ENCODE assay signal across 2 cellular contexts in the genomic region with DNA sequence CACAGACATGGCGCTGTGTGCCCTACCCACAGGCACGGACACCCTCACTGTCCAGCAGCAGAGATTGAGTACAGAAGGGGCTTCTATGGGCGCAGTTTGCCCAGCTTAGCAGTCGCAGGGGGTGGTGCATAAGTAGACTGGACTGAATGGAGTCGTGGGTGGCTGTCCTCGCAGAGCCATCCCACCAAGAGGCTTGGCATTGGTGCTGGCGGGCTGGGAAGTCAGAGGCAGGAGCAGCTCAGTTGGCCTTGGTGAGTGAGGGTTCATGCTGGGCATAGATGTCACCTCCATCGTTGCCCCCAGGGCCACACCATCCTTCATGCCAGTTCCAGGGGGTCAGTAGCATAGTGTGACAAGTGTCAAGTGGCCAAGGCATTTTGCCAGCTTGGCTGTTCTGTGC.
TF ChIP-seq lines count a peak whose summit lies in the region.

No MANE protein-coding gene starts in this region.

TF ChIP-seq in H1, 55 proteins besides CTCF, POLR2A, EP300 and RAD21:
- TF ChIP-seq KDM4A (IDR thresholded peaks at IDR 0.05; ENCODE audit: low read depth, low read length, severe bottlenecking) (no peak), SIN3A (conservative IDR thresholded peaks at IDR 0.05 in 1 of 2, IDR thresholded peaks at IDR 0.05 in 1 of 2; ENCODE audit: low read depth in 1 of 2, low read length in 2 of 2) (no peak), KDM5A (IDR thresholded peaks at IDR 0.05; ENCODE audit: low read length) (no peak), MAFK (IDR thresholded peaks at IDR 0.05; ENCODE audit: low read depth, low read length) (no peak), USF2 (IDR thresholded peaks at IDR 0.05; ENCODE audit: low read length) (no peak), SP2 (IDR thresholded peaks at IDR 0.05; ENCODE audit: low read length) (no peak), SRF (IDR thresholded peaks at IDR 0.05; ENCODE audit: low read depth, low read length) (no peak), NRF1 (IDR thresholded peaks at IDR 0.05; ENCODE audit: low read depth, low read length) (no peak), GTF2F1 (IDR thresholded peaks at IDR 0.05; ENCODE audit: borderline replicate concordance, low read depth, low read length) (no peak), YY1 (IDR thresholded peaks at IDR 0.05; ENCODE audit: low read depth, low read length) (no peak), GABPA (IDR thresholded peaks at IDR 0.05; ENCODE audit: borderline replicate concordance, insufficient read depth, low read length) (no peak), TEAD4 (IDR thresholded peaks at IDR 0.05; ENCODE audit: low read depth, low read length) (no peak), CHD1 (IDR thresholded peaks at IDR 0.05; ENCODE audit: low read depth, low read length) (no peak)
- TF ChIP-seq, protein P1, sequence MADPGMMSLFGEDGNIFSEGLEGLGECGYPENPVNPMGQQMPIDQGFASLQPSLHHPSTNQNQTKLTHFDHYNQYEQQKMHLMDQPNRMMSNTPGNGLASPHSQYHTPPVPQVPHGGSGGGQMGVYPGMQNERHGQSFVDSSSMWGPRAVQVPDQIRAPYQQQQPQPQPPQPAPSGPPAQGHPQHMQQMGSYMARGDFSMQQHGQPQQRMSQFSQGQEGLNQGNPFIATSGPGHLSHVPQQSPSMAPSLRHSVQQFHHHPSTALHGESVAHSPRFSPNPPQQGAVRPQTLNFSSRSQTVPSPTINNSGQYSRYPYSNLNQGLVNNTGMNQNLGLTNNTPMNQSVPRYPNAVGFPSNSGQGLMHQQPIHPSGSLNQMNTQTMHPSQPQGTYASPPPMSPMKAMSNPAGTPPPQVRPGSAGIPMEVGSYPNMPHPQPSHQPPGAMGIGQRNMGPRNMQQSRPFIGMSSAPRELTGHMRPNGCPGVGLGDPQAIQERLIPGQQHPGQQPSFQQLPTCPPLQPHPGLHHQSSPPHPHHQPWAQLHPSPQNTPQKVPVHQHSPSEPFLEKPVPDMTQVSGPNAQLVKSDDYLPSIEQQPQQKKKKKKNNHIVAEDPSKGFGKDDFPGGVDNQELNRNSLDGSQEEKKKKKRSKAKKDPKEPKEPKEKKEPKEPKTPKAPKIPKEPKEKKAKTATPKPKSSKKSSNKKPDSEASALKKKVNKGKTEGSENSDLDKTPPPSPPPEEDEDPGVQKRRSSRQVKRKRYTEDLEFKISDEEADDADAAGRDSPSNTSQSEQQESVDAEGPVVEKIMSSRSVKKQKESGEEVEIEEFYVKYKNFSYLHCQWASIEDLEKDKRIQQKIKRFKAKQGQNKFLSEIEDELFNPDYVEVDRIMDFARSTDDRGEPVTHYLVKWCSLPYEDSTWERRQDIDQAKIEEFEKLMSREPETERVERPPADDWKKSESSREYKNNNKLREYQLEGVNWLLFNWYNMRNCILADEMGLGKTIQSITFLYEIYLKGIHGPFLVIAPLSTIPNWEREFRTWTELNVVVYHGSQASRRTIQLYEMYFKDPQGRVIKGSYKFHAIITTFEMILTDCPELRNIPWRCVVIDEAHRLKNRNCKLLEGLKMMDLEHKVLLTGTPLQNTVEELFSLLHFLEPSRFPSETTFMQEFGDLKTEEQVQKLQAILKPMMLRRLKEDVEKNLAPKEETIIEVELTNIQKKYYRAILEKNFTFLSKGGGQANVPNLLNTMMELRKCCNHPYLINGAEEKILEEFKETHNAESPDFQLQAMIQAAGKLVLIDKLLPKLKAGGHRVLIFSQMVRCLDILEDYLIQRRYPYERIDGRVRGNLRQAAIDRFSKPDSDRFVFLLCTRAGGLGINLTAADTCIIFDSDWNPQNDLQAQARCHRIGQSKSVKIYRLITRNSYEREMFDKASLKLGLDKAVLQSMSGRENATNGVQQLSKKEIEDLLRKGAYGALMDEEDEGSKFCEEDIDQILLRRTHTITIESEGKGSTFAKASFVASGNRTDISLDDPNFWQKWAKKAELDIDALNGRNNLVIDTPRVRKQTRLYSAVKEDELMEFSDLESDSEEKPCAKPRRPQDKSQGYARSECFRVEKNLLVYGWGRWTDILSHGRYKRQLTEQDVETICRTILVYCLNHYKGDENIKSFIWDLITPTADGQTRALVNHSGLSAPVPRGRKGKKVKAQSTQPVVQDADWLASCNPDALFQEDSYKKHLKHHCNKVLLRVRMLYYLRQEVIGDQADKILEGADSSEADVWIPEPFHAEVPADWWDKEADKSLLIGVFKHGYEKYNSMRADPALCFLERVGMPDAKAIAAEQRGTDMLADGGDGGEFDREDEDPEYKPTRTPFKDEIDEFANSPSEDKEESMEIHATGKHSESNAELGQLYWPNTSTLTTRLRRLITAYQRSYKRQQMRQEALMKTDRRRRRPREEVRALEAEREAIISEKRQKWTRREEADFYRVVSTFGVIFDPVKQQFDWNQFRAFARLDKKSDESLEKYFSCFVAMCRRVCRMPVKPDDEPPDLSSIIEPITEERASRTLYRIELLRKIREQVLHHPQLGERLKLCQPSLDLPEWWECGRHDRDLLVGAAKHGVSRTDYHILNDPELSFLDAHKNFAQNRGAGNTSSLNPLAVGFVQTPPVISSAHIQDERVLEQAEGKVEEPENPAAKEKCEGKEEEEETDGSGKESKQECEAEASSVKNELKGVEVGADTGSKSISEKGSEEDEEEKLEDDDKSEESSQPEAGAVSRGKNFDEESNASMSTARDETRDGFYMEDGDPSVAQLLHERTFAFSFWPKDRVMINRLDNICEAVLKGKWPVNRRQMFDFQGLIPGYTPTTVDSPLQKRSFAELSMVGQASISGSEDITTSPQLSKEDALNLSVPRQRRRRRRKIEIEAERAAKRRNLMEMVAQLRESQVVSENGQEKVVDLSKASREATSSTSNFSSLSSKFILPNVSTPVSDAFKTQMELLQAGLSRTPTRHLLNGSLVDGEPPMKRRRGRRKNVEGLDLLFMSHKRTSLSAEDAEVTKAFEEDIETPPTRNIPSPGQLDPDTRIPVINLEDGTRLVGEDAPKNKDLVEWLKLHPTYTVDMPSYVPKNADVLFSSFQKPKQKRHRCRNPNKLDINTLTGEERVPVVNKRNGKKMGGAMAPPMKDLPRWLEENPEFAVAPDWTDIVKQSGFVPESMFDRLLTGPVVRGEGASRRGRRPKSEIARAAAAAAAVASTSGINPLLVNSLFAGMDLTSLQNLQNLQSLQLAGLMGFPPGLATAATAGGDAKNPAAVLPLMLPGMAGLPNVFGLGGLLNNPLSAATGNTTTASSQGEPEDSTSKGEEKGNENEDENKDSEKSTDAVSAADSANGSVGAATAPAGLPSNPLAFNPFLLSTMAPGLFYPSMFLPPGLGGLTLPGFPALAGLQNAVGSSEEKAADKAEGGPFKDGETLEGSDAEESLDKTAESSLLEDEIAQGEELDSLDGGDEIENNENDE (IDR thresholded peaks at IDR 0.05; ENCODE audit: insufficient replicate concordance, low read length) = no peak

TF ChIP-seq in GM23338, 12 proteins besides CTCF, POLR2A, EP300 and RAD21:
- TF ChIP-seq NANOG (IDR thresholded peaks at IDR 0.05; ENCODE audit: borderline replicate concordance) (no peak), EZH2 (IDR thresholded peaks at IDR 0.05; ENCODE audit: low read depth, unreplicated experiment) (no peak), POLR2AphosphoS5 (IDR thresholded peaks at IDR 0.05; ENCODE audit: low read depth) (no peak), JUNB (IDR thresholded peaks at IDR 0.05; ENCODE audit: unreplicated experiment) (no peak), CREB1 (CRISPR knock-in tag; IDR thresholded peaks at IDR 0.05; ENCODE audit: low read depth) (no peak), ZNF114 (CRISPR knock-in tag; IDR thresholded peaks at IDR 0.05) (no peak), REST (IDR thresholded peaks at IDR 0.05; ENCODE audit: unreplicated experiment) (no peak), EZH2phosphoT487 (IDR thresholded peaks at IDR 0.05; ENCODE audit: unreplicated experiment) (no peak), ZNF331 (CRISPR knock-in tag; IDR thresholded peaks at IDR 0.05; ENCODE audit: low read depth) (no peak), STAT1 (IDR thresholded peaks at IDR 0.05; ENCODE audit: unreplicated experiment) (no peak), ETS1 (IDR thresholded peaks at IDR 0.05) (no peak)
- TF ChIP-seq, protein P2, sequence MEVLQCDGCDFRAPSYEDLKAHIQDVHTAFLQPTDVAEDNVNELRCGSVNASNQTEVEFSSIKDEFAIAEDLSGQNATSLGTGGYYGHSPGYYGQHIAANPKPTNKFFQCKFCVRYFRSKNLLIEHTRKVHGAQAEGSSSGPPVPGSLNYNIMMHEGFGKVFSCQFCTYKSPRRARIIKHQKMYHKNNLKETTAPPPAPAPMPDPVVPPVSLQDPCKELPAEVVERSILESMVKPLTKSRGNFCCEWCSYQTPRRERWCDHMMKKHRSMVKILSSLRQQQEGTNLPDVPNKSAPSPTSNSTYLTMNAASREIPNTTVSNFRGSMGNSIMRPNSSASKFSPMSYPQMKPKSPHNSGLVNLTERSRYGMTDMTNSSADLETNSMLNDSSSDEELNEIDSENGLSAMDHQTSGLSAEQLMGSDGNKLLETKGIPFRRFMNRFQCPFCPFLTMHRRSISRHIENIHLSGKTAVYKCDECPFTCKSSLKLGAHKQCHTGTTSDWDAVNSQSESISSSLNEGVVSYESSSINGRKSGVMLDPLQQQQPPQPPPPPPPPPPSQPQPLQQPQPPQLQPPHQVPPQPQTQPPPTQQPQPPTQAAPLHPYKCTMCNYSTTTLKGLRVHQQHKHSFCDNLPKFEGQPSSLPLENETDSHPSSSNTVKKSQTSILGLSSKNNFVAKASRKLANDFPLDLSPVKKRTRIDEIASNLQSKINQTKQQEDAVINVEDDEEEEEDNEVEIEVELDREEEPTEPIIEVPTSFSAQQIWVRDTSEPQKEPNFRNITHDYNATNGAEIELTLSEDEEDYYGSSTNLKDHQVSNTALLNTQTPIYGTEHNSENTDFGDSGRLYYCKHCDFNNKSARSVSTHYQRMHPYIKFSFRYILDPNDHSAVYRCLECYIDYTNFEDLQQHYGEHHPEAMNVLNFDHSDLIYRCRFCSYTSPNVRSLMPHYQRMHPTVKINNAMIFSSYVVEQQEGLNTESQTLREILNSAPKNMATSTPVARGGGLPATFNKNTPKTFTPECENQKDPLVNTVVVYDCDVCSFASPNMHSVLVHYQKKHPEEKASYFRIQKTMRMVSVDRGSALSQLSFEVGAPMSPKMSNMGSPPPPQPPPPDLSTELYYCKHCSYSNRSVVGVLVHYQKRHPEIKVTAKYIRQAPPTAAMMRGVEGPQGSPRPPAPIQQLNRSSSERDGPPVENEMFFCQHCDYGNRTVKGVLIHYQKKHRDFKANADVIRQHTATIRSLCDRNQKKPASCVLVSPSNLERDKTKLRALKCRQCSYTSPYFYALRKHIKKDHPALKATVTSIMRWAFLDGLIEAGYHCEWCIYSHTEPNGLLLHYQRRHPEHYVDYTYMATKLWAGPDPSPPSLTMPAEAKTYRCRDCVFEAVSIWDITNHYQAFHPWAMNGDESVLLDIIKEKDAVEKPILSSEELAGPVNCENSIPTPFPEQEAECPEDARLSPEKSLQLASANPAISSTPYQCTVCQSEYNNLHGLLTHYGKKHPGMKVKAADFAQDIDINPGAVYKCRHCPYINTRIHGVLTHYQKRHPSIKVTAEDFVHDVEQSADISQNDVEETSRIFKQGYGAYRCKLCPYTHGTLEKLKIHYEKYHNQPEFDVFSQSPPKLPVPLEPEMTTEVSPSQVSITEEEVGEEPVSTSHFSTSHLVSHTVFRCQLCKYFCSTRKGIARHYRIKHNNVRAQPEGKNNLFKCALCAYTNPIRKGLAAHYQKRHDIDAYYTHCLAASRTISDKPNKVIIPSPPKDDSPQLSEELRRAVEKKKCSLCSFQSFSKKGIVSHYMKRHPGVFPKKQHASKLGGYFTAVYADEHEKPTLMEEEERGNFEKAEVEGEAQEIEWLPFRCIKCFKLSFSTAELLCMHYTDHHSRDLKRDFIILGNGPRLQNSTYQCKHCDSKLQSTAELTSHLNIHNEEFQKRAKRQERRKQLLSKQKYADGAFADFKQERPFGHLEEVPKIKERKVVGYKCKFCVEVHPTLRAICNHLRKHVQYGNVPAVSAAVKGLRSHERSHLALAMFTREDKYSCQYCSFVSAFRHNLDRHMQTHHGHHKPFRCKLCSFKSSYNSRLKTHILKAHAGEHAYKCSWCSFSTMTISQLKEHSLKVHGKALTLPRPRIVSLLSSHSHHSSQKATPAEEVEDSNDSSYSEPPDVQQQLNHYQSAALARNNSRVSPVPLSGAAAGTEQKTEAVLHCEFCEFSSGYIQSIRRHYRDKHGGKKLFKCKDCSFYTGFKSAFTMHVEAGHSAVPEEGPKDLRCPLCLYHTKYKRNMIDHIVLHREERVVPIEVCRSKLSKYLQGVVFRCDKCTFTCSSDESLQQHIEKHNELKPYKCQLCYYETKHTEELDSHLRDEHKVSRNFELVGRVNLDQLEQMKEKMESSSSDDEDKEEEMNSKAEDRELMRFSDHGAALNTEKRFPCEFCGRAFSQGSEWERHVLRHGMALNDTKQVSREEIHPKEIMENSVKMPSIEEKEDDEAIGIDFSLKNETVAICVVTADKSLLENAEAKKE (CRISPR knock-in tag; IDR thresholded peaks at IDR 0.05) = no peak
